ENCODE assay signal across 8 cellular contexts in genomic region chr7:45033931-45034290, GRCh38. TPM values are rescaled to one million over a fixed set of nuclear protein-coding genes. Genes with fewer than 3 reads are reported as not detected.
DNase-seq lines count a peak whose midpoint lies in the region; ATAC-seq and TF ChIP-seq lines count a peak whose summit lies in the region.

No MANE protein-coding gene starts in this region.

- no peak for TF ChIP-seq CTCF in Loucy (conservative IDR thresholded peaks at IDR 0.05; ENCODE audit: low read length)
- no peak for TF ChIP-seq CTCF in nephron progenitor cell (IDR thresholded peaks at IDR 0.05)

- H3K27me3 ChIP-seq in CD4-positive, CD25-positive, alpha-beta regulatory T cell (ENCODE audit: control insufficient read depth, insufficient read depth, low read length): no peaks in the 10 kb centered on the region
- H3K27me3 ChIP-seq in Loucy (ENCODE audit: insufficient read depth, low read length, poor library complexity, severe bottlenecking): no peaks in the 10 kb centered on the region

- H3K4me1 ChIP-seq in CD4-positive, CD25-positive, alpha-beta regulatory T cell (ENCODE audit: control insufficient read depth, insufficient read depth, low read length, poor library complexity, severe bottlenecking): peaks cover 96% of the 10 kb centered on the region
- H3K4me1 ChIP-seq in Loucy (ENCODE audit: insufficient read depth, low read length, poor library complexity, severe bottlenecking): peaks cover 57% of the 10 kb centered on the region

- no peak overlapping the region for H2AFZ ChIP-seq in Loucy (ENCODE audit: low read length)

- H3K9me2 ChIP-seq in Loucy (replicated peaks; ENCODE audit: low read depth, low read length): no peaks in the 10 kb centered on the region

- peak overlapping the region; percentile 80 to 86 (median 81) for H3K27ac Mint-ChIP-seq in CD4-positive, CD25-positive, alpha-beta regulatory T cell
- peak overlapping the region; percentile 57 for H3K27ac Mint-ChIP-seq in nephron progenitor cell

- peaks cover 34 to 90% (median 74%) of the 10 kb centered on the region in 4 donors for H3K4me1 Mint-ChIP-seq in CD4-positive, CD25-positive, alpha-beta regulatory T cell
- H3K4me1 Mint-ChIP-seq in nephron progenitor cell: peaks cover 32% of the 10 kb centered on the region

- peak overlapping the region; percentile 67 for H3K4me2 ChIP-seq in Loucy (ENCODE audit: low read depth, low read length, poor library complexity, severe bottlenecking)

- H3K79me2 ChIP-seq in Loucy (ENCODE audit: insufficient read depth, low read length): peaks cover 100% of the 10 kb centered on the region

- H3K36me3 ChIP-seq in CD4-positive, CD25-positive, alpha-beta regulatory T cell (ENCODE audit: control insufficient read depth, insufficient read depth, low read length): peaks cover 49% of the 10 kb centered on the region
- H3K36me3 ChIP-seq in Loucy (ENCODE audit: insufficient read depth, low read length): peaks cover 14% of the 10 kb centered on the region; the same call in 1 of the 2 replicates

- H3K27me3 Mint-ChIP-seq in CD4-positive, CD25-positive, alpha-beta regulatory T cell: no peaks in the 10 kb centered on the region
- peaks cover 5% of the 10 kb centered on the region for H3K27me3 Mint-ChIP-seq in nephron progenitor cell (ENCODE audit: low read depth, poor library complexity)

- peak overlapping the region; percentile 65 for H3K9ac ChIP-seq in Loucy (ENCODE audit: low read depth, low read length, poor library complexity, severe bottlenecking)

- H3K9me3 ChIP-seq in CD4-positive, CD25-positive, alpha-beta regulatory T cell (ENCODE audit: control insufficient read depth in 2 of 2, low read length in 2 of 2): no peaks in the 10 kb centered on the region
- no peaks in the 10 kb centered on the region for H3K9me3 ChIP-seq in Loucy (ENCODE audit: insufficient read depth, low read depth, low read length)

- no peaks in the 10 kb centered on the region for H3K9me3 Mint-ChIP-seq in CD4-positive, CD25-positive, alpha-beta regulatory T cell
- no peaks in the 10 kb centered on the region for H3K9me3 Mint-ChIP-seq in nephron progenitor cell

- peaks cover 54% of the 10 kb centered on the region for H3K36me3 Mint-ChIP-seq in CD4-positive, CD25-positive, alpha-beta regulatory T cell
- H3K36me3 Mint-ChIP-seq in nephron progenitor cell (ENCODE audit: low read depth): peaks cover 10% of the 10 kb centered on the region

- ATAC-seq in CD4-positive, CD25-positive, alpha-beta regulatory T cell (ENCODE audit: low read depth in 2 of 2): no peak
- ATAC-seq in GM21447 (IDR thresholded peaks at IDR 0.05; ENCODE audit: unreplicated experiment): no peak
- ATAC-seq in HG03159 (IDR thresholded peaks at IDR 0.05; ENCODE audit: unreplicated experiment): no peak

- peak overlapping the region; percentile 57 for H3K27ac ChIP-seq in CD4-positive, CD25-positive, alpha-beta regulatory T cell (ENCODE audit: insufficient read depth, low read length, poor library complexity, severe bottlenecking)

- DNase-seq in CD4-positive, CD25-positive, alpha-beta regulatory T cell: no peak
- peak; percentile 20 to 32 for DNase-seq in cerebellar nuclear complex (lab: John Stamatoyannopoulos, UW)
- no peak for DNase-seq in nephron progenitor cell
- no peak for DNase-seq in Kasumi-1 (lab: John Stamatoyannopoulos, UW)
- DNase-seq in stimulated activated CD4-positive, alpha-beta T cell treated with anti-CD3 and anti-CD28 coated beads, Interleukin-4, amount 100 ng/mL, for 4 hours: no peak

- peak overlapping the region; percentile 76 for H3K4me3 ChIP-seq in CD4-positive, CD25-positive, alpha-beta regulatory T cell (ENCODE audit: low read depth, low read length)
- H3K4me3 ChIP-seq in Loucy (ENCODE audit: low read length, poor library complexity, severe bottlenecking): peak overlapping the region; percentile 69

- peak overlapping the region; percentile 91 to 98 (median 94) for H3K4me3 Mint-ChIP-seq in CD4-positive, CD25-positive, alpha-beta regulatory T cell
- no peak overlapping the region for H3K4me3 Mint-ChIP-seq in nephron progenitor cell

- peaks cover 84% of the 10 kb centered on the region for H4K20me1 ChIP-seq in Loucy (ENCODE audit: insufficient read depth, low read length, poor library complexity, severe bottlenecking)

- H3F3A ChIP-seq in Loucy (ENCODE audit: low read depth): no peaks in the 10 kb centered on the region

RNA-seq across cellular contexts. Expression of gene CCM2, which starts 33.9 kb away (rescaled TPM):
- total RNA-seq in CD4-positive, CD25-positive, alpha-beta regulatory T cell: 190 TPM
- 100 to 1,000 TPM; 139 to 163 (median 156) TPM for polyA plus RNA-seq in CD4-positive, CD25-positive, alpha-beta regulatory T cell

RNA-seq across cellular contexts. Expression of gene NACAD, which starts 54.9 kb away (rescaled TPM):
- 0.07 TPM for total RNA-seq in CD4-positive, CD25-positive, alpha-beta regulatory T cell
- polyA plus RNA-seq in CD4-positive, CD25-positive, alpha-beta regulatory T cell: not detected

RNA-seq across cellular contexts. Expression of gene MYO1G, which starts 55.1 kb away (rescaled TPM):
- 427 TPM for total RNA-seq in CD4-positive, CD25-positive, alpha-beta regulatory T cell
- 100 to 1,000 TPM; 132 to 229 (median 160) TPM for polyA plus RNA-seq in CD4-positive, CD25-positive, alpha-beta regulatory T cell

Comparison
In these comparisons a context has a peak if more than half of its experiments do, and no peak if none do; other contexts are left out.
1. DNase-seq: peak in cerebellar nuclear complex (2 of 2); none in CD4-positive, CD25-positive, alpha-beta regulatory T cell (0 of 3), nephron progenitor cell (single experiment), Kasumi-1 (0 of 2) and stimulated activated CD4-positive, alpha-beta T cell treated with anti-CD3 and anti-CD28 coated beads, Interleukin-4, amount 100 ng/mL, for 4 hours (0 of 2).